1 cellular context compared by ENCODE assay signal in genomic region chr14:75418779-75419768, GRCh38.
TF ChIP-seq lines count a peak whose summit lies in the region.

No MANE protein-coding gene starts in this region.

TF ChIP-seq in K562, 482 proteins besides CTCF, POLR2A, EP300 and RAD21 (continued from another document and continues in another):
- TF ChIP-seq MCM2 (IDR thresholded peaks at IDR 0.05; ENCODE audit: low read depth), result no peak
- no peak for TF ChIP-seq KAT2B (IDR thresholded peaks at IDR 0.05; ENCODE audit: low read depth, low read length)
- peak; percentile 20; the same call in 1 of the 2 replicates for TF ChIP-seq SOX6 (IDR thresholded peaks at IDR 0.05)
- TF ChIP-seq FUS (optimal IDR thresholded peaks at IDR 0.05; ENCODE audit: low read depth, low read length), result no peak
- TF ChIP-seq E2F1 (CRISPR knock-in tag; IDR thresholded peaks at IDR 0.05), result no peak
- TF ChIP-seq AFF1 (IDR thresholded peaks at IDR 0.05; ENCODE audit: low read depth in 1 of 2, partially characterized antibody in 2 of 2), result no peak
- no peak for TF ChIP-seq NFE2L1 (tag; IDR thresholded peaks at IDR 0.05; ENCODE audit: borderline replicate concordance, low read depth)
- TF ChIP-seq TEAD4 (IDR thresholded peaks at IDR 0.05; ENCODE audit: low read length), result no peak
- no peak for TF ChIP-seq TEAD4 (CRISPR knock-in tag; IDR thresholded peaks at IDR 0.05; ENCODE audit: borderline replicate concordance)
- TF ChIP-seq NRF1 (conservative IDR thresholded peaks at IDR 0.05 in 1 of 2, IDR thresholded peaks at IDR 0.05 in 1 of 2), result no peak; a peak in 1 of 4 replicates
- TF ChIP-seq ZNF431 (CRISPR knock-in tag; IDR thresholded peaks at IDR 0.05), result no peak
- no peak for TF ChIP-seq TCF15 (CRISPR knock-in tag; IDR thresholded peaks at IDR 0.05)
- no peak for TF ChIP-seq ZNF280B (CRISPR knock-in tag; IDR thresholded peaks at IDR 0.05)
- TF ChIP-seq IRF1 (CRISPR knock-in tag; IDR thresholded peaks at IDR 0.05; ENCODE audit: borderline replicate concordance), result no peak
- TF ChIP-seq MYC (IDR thresholded peaks at IDR 0.05; ENCODE audit: low read depth, low read length), result no peak
- TF ChIP-seq MYC (CRISPR knock-in tag; IDR thresholded peaks at IDR 0.05; ENCODE audit: borderline replicate concordance, low read depth), result no peak
- TF ChIP-seq ZNF639 (CRISPR knock-in tag; conservative IDR thresholded peaks at IDR 0.05 in 1 of 2, IDR thresholded peaks at IDR 0.05 in 1 of 2), result no peak
- TF ChIP-seq PHB2 (IDR thresholded peaks at IDR 0.05; ENCODE audit: low read depth), result no peak
- TF ChIP-seq EWSR1 (IDR thresholded peaks at IDR 0.05; ENCODE audit: borderline replicate concordance, low read depth, partially characterized antibody), result no peak
- TF ChIP-seq STAT5B (CRISPR knock-in tag; IDR thresholded peaks at IDR 0.05), result no peak
- 0 out of 2 replicates have a peak, but pooled peaks have one; percentile 21 for TF ChIP-seq TCF3 (CRISPR knock-in tag; IDR thresholded peaks at IDR 0.05)
- TF ChIP-seq ZNF23 (CRISPR knock-in tag; IDR thresholded peaks at IDR 0.05), result no peak
- no peak for TF ChIP-seq SNIP1 (IDR thresholded peaks at IDR 0.05; ENCODE audit: low read depth)
- no peak for TF ChIP-seq NONO (IDR thresholded peaks at IDR 0.05; ENCODE audit: low read depth in 2 of 2, low read length in 1 of 2)
- no peak for TF ChIP-seq LARP7 (IDR thresholded peaks at IDR 0.05)
- TF ChIP-seq DPF2 (IDR thresholded peaks at IDR 0.05), result peak; percentile 39
- TF ChIP-seq TAL1 (IDR thresholded peaks at IDR 0.05), result no peak
- TF ChIP-seq SMARCA4 (IDR thresholded peaks at IDR 0.05), result no peak
- no peak for TF ChIP-seq POLR2AphosphoS5 (IDR thresholded peaks at IDR 0.05; ENCODE audit: control insufficient read depth, insufficient read depth, low read depth, low read length)
- no peak for TF ChIP-seq SPI1 (IDR thresholded peaks at IDR 0.05; ENCODE audit: borderline replicate concordance, low read depth, low read length)
- TF ChIP-seq SMAD2 (IDR thresholded peaks at IDR 0.05; ENCODE audit: low read depth, low read length), result no peak
- no peak for TF ChIP-seq CREM (IDR thresholded peaks at IDR 0.05; ENCODE audit: low read depth)
- TF ChIP-seq MAFF (IDR thresholded peaks at IDR 0.05; ENCODE audit: low read length), result no peak
- TF ChIP-seq TAF1 (IDR thresholded peaks at IDR 0.05; ENCODE audit: control insufficient read depth, extremely low read depth, insufficient read depth, low read length, severe bottlenecking), result peak; percentile 22
- TF ChIP-seq CXXC5 (CRISPR knock-in tag; IDR thresholded peaks at IDR 0.05), result no peak
- TF ChIP-seq HNRNPUL1 (IDR thresholded peaks at IDR 0.05; ENCODE audit: low read length), result no peak
- TF ChIP-seq TCF7 (IDR thresholded peaks at IDR 0.05; ENCODE audit: borderline replicate concordance), result no peak
- peak; percentile 82 for TF ChIP-seq LEF1 (IDR thresholded peaks at IDR 0.05)
- TF ChIP-seq ZEB2 (IDR thresholded peaks at IDR 0.05), result 0 out of 2 replicates have a peak, but pooled peaks have one; percentile 22
- TF ChIP-seq PURB (CRISPR knock-in tag; IDR thresholded peaks at IDR 0.05; ENCODE audit: low read depth), result no peak
- no peak for TF ChIP-seq ZNF785 (CRISPR knock-in tag; IDR thresholded peaks at IDR 0.05)
- no peak for TF ChIP-seq ELF2 (CRISPR knock-in tag; IDR thresholded peaks at IDR 0.05)
- no peak for TF ChIP-seq ZNF217 (CRISPR knock-in tag; IDR thresholded peaks at IDR 0.05)
- no peak for TF ChIP-seq HNRNPK (IDR thresholded peaks at IDR 0.05; ENCODE audit: low read depth, low read length, poor library complexity, severe bottlenecking)
- peak; percentile 62 for TF ChIP-seq EGR1 (conservative IDR thresholded peaks at IDR 0.05)
- TF ChIP-seq SAFB2 (IDR thresholded peaks at IDR 0.05; ENCODE audit: borderline replicate concordance, low read depth, low read length, severe bottlenecking), result no peak
- TF ChIP-seq ZNF589 (CRISPR knock-in tag; IDR thresholded peaks at IDR 0.05; ENCODE audit: low read depth), result no peak
- no peak for TF ChIP-seq FOXO4 (CRISPR knock-in tag; IDR thresholded peaks at IDR 0.05)
- TF ChIP-seq E2F5 (CRISPR knock-in tag; IDR thresholded peaks at IDR 0.05), result no peak
- TF ChIP-seq ZSCAN32 (CRISPR knock-in tag; IDR thresholded peaks at IDR 0.05), result no peak
- no peak for TF ChIP-seq ZNF311 (CRISPR knock-in tag; IDR thresholded peaks at IDR 0.05)
- no peak for TF ChIP-seq NCOA6 (IDR thresholded peaks at IDR 0.05)
- no peak for TF ChIP-seq ZNF41 (CRISPR knock-in tag; conservative IDR thresholded peaks at IDR 0.05)
- no peak for TF ChIP-seq THRB (CRISPR knock-in tag; conservative IDR thresholded peaks at IDR 0.05)
- no peak for TF ChIP-seq HMGXB4 (CRISPR knock-in tag; IDR thresholded peaks at IDR 0.05)
